1 cellular context compared by ENCODE assay signal in genomic region chr12:116736962-116737773, GRCh38.
A peak's percentile ranks its signal among the peaks of the same experiment; 100 is the strongest.
TF ChIP-seq lines count a peak whose summit lies in the region.

No MANE protein-coding gene starts in this region.

TF ChIP-seq in GM12878, 131 proteins besides CTCF, POLR2A, EP300 and RAD21:
- TF ChIP-seq FOXK2 (IDR thresholded peaks at IDR 0.05) (no peak), HDGF (IDR thresholded peaks at IDR 0.05) (peak; percentile 80; the same call in 1 of the 2 replicates), NBN (IDR thresholded peaks at IDR 0.05) (peak; percentile 52), ASH2L (IDR thresholded peaks at IDR 0.05; ENCODE audit: borderline replicate concordance, low read depth) (no peak), RELA (IDR thresholded peaks at IDR 0.05; ENCODE audit: borderline replicate concordance, partially characterized antibody) (no peak), ZBTB40 (IDR thresholded peaks at IDR 0.05; ENCODE audit: borderline replicate concordance) (no peak), IKZF2 (IDR thresholded peaks at IDR 0.05) (peak; percentile 57 to 67), SMC3 (IDR thresholded peaks at IDR 0.05; ENCODE audit: borderline replicate concordance, low read length) (no peak), EGR1 (IDR thresholded peaks at IDR 0.05; ENCODE audit: borderline replicate concordance in 1 of 2, low read depth in 2 of 2, low read length in 2 of 2) (0 out of 3 replicates have a peak, but pooled peaks of 1 of the 2 experiments have one; percentile 5), PAX5 (IDR thresholded peaks at IDR 0.05; ENCODE audit: borderline replicate concordance, low read depth, low read length) (no peak), IKZF1 (conservative IDR thresholded peaks at IDR 0.05) (no peak), MXI1 (IDR thresholded peaks at IDR 0.05; ENCODE audit: low read depth, low read length) (no peak), MTA2 (IDR thresholded peaks at IDR 0.05; ENCODE audit: low read depth) (0 out of 2 replicates have a peak, but pooled peaks have one; percentile 20)
- TF ChIP-seq, protein P1, sequence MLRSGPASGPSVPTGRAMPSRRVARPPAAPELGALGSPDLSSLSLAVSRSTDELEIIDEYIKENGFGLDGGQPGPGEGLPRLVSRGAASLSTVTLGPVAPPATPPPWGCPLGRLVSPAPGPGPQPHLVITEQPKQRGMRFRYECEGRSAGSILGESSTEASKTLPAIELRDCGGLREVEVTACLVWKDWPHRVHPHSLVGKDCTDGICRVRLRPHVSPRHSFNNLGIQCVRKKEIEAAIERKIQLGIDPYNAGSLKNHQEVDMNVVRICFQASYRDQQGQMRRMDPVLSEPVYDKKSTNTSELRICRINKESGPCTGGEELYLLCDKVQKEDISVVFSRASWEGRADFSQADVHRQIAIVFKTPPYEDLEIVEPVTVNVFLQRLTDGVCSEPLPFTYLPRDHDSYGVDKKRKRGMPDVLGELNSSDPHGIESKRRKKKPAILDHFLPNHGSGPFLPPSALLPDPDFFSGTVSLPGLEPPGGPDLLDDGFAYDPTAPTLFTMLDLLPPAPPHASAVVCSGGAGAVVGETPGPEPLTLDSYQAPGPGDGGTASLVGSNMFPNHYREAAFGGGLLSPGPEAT (IDR thresholded peaks at IDR 0.05; ENCODE audit: low read depth), result peak; percentile 16; the same call in 1 of the 2 replicates
- TF ChIP-seq, protein P2, sequence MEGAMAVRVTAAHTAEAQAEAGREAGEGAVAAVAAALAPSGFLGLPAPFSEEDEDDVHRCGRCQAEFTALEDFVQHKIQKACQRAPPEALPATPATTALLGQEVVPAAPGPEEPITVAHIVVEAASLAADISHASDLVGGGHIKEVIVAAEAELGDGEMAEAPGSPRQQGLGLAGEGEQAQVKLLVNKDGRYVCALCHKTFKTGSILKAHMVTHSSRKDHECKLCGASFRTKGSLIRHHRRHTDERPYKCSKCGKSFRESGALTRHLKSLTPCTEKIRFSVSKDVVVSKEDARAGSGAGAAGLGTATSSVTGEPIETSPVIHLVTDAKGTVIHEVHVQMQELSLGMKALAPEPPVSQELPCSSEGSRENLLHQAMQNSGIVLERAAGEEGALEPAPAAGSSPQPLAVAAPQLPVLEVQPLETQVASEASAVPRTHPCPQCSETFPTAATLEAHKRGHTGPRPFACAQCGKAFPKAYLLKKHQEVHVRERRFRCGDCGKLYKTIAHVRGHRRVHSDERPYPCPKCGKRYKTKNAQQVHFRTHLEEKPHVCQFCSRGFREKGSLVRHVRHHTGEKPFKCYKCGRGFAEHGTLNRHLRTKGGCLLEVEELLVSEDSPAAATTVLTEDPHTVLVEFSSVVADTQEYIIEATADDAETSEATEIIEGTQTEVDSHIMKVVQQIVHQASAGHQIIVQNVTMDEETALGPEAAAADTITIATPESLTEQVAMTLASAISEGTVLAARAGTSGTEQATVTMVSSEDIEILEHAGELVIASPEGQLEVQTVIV (IDR thresholded peaks at IDR 0.05; ENCODE audit: borderline replicate concordance, partially characterized antibody), result peak; percentile 14
TF ChIP-seq in GM12878: peak in this region for 7.
